31 cellular contexts compared by ENCODE assay signal in genomic region chr6:96101564-96101963, GRCh38.
"Had no signal": no experiment of that assay in that cellular context is flagged by ENCODE, and none has a peak within 500 bp of the region (broad histone marks: within the 10 kb centered on the region; RNA-seq: fewer than 3 reads in every experiment).

No MANE protein-coding gene starts in this region.

- H3K36me3 ChIP-seq: adrenal gland, brain microvascular endothelial cell, breast epithelium had no signal

- DNase-seq: activated B cell treated with CpG ODN at 0.5 μM for 24 hours; activated CD4-positive, alpha-beta memory T cell treated with anti-CD3 and anti-CD28 coated beads for 36 hours; activated CD4-positive, alpha-beta T cell treated with anti-CD3 and anti-CD28 coated beads for 4 hours; activated CD4-positive, alpha-beta T cell treated with anti-CD3 and anti-CD28 coated beads, Interleukin-2, amount 10 ng/mL, durations not matched to agents 24 days and 14 days; activated CD4-positive, alpha-beta T cell treated with anti-CD3 and anti-CD28 coated beads, Interleukin-2, amount 50 U/mL, for 1 hour; activated CD4-positive, alpha-beta T cell treated with anti-CD3 and anti-CD28 coated beads, Interleukin-2, amount 50 U/mL, for 4 hours; activated CD4-positive, CD25-positive, alpha-beta regulatory T cell treated with anti-CD3 and anti-CD28 coated beads, Interleukin-2, amount 50 U/mL, for 72 hours; activated CD8-positive, alpha-beta memory T cell treated with anti-CD3 and anti-CD28 coated beads, Interleukin-2, amount 50 U/mL, for 4 hours; activated CD8-positive, alpha-beta T cell treated with anti-CD3 and anti-CD28 coated beads for 36 hours; activated effector memory CD4-positive, alpha-beta T cell treated with anti-CD3 and anti-CD28 coated beads, Interleukin-2, amount 50 U/mL, for 16 hours; activated gamma-delta T cell treated with Interleukin-2 at 50 U/mL for 16 hours; activated naive CD4-positive, alpha-beta T cell; activated naive CD4-positive, alpha-beta T cell treated with anti-CD3 and anti-CD28 coated beads for 36 hours; activated naive CD4-positive, alpha-beta T cell treated with anti-CD3 and anti-CD28 coated beads, Interleukin-2, amount 50 U/mL, for 16 hours; activated naive CD8-positive, alpha-beta T cell treated with anti-CD3 and anti-CD28 coated beads for 36 hours; activated T-cell treated with anti-CD3 and anti-CD28 coated beads for 4 hours; activated T-cell treated with anti-CD3 and anti-CD28 coated beads, Interleukin-2, amount 50 U/mL, for 1 hour; activated T-cell treated with anti-CD3 and anti-CD28 coated beads, Interleukin-2, amount 50 U/mL, for 4 hours; activated T-cell treated with anti-CD3 and anti-CD28 coated beads, Interleukin-2, amount 50 U/mL, for 72 hours; adrenal gland; amniotic stem cell; aorta; body of pancreas; brain microvascular endothelial cell; central memory CD4-positive, alpha-beta T cell; T-helper 2 cell; T-helper 9 cell had no signal

- H3K9me3 ChIP-seq: adrenal gland, body of pancreas, breast epithelium had no signal

- H3K27ac ChIP-seq: adrenal gland, body of pancreas, brain microvascular endothelial cell, breast epithelium, VCaP had no signal

- ATAC-seq: activated CD8-positive, alpha-beta T cell treated with anti-CD3 and anti-CD28 coated beads for 36 hours; activated naive CD4-positive, alpha-beta T cell treated with anti-CD3 and anti-CD28 coated beads, Interleukin-2, amount 50 U/mL, for 72 hours; activated T-cell treated with anti-CD3 and anti-CD28 coated beads, Interleukin-2, amount 50 U/mL, for 4 hours; activated T-cell treated with anti-CD3 and anti-CD28 coated beads, Interleukin-2, amount 50 U/mL, for 72 hours; activated T-helper 17 cell treated with anti-CD3 and anti-CD28 coated beads, Interleukin-2, amount 50 U/mL, for 72 hours; body of pancreas had no signal

- H3K27me3 ChIP-seq: adrenal gland, body of pancreas, brain microvascular endothelial cell, breast epithelium had no signal

- H3K4me3 ChIP-seq: adrenal gland, body of pancreas, breast epithelium had no signal

- H3K4me1 ChIP-seq: adrenal gland, body of pancreas, breast epithelium had no signal
